Comparison of ENCODE assay signal across 16 cellular contexts in the genomic region with DNA sequence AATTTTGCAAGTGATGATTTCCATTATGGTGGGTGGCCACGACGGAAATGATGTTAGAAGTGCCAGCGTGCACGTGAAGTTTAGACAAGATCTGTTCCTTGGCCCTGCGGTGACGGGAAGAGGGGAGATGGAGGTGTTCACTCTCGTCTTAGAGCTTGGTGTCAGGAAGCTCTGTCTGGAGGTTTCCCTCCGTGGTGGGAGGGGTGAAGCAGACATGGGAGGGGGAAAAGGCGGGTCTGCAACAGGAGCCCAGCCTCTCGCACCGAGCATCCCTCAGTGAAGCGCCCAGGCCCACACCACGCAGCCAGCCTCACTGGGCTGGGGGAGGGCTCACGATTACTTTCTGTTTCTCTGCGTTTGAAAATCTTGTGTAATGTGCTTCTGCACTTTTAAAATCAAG. TPM values are rescaled to one million over a fixed set of nuclear protein-coding genes. Genes with fewer than 3 reads are reported as not detected.
DNase-seq lines count a peak whose midpoint lies in the region; ATAC-seq and FAIRE-seq lines count a peak whose summit lies in the region.
"Had no signal": no experiment of that assay in that cellular context is flagged by ENCODE, and none has a peak within 500 bp of the region (broad histone marks: within the 10 kb centered on the region; RNA-seq: fewer than 3 reads in every experiment).

No MANE protein-coding gene starts in this region.

- no peak overlapping the region for H3K4me3 ChIP-seq in mesendoderm (ENCODE audit: low read length)
- H3K4me3 ChIP-seq: esophagus squamous epithelium, left ventricle myocardium inferior had no signal

- H3K4me2 ChIP-seq in mesendoderm (ENCODE audit: low read length), result no peak overlapping the region

- no peak overlapping the region for H2BK5ac ChIP-seq in mesendoderm (ENCODE audit: low read length)

- no peak overlapping the region for H4K8ac ChIP-seq in mesendoderm (ENCODE audit: low read depth, low read length)

- H2BK15ac ChIP-seq in mesendoderm (replicated peaks; ENCODE audit: low read depth), result no peak overlapping the region

- no peaks in the 10 kb centered on the region for H3K36me3 Mint-ChIP-seq in activated T-helper 17 cell treated with anti-CD3 and anti-CD28 coated beads, Interleukin-2, amount 50 U/mL, for 72 hours (ENCODE audit: low read depth)

- H3K4me1 ChIP-seq in mesendoderm (ENCODE audit: control insufficient read depth, low read depth, low read length), result no peaks in the 10 kb centered on the region
- H3K4me1 ChIP-seq: Caco-2 had no signal

- peak; percentile 45 for ATAC-seq in activated T-helper 17 cell treated with anti-CD3 and anti-CD28 coated beads, Interleukin-2, amount 50 U/mL, for 72 hours (replicated peaks)
- ATAC-seq in stimulated activated naive CD8-positive, alpha-beta T cell treated with anti-CD3 and anti-CD28 coated beads, Interleukin-15, Interleukin-2, amounts not matched to agents 100 U/mL and 50 U/mL, for 24 hours, result peak; percentile 35
- no peak for ATAC-seq in GM21360 (IDR thresholded peaks at IDR 0.05; ENCODE audit: unreplicated experiment)

- no peak overlapping the region for H3K9ac ChIP-seq in mesendoderm (ENCODE audit: low read length)

- H4K5ac ChIP-seq in mesendoderm (ENCODE audit: low read length), result no peak overlapping the region

- peaks cover 27% of the 10 kb centered on the region for H3K27me3 Mint-ChIP-seq in activated T-helper 17 cell treated with anti-CD3 and anti-CD28 coated beads, Interleukin-2, amount 50 U/mL, for 72 hours

- no CpG with 5 or more reads among the region's 15 CpGs for WGBS in mesendoderm (ENCODE audit: extremely low coverage, insufficient coverage, low lambda C conversion rate)

- H3K4me3 Mint-ChIP-seq in activated T-helper 17 cell treated with anti-CD3 and anti-CD28 coated beads, Interleukin-2, amount 50 U/mL, for 72 hours, result peak overlapping the region; percentile 48

- DNase-seq in activated T-cell treated with anti-CD3 and anti-CD28 coated beads for 48 hours (ENCODE audit: low read depth) (peak; percentile 14), activated T-cell treated with anti-CD3 and anti-CD28 coated beads for 4 hours (no peak), mesendoderm (peak; percentile 41), hippocampal formation (lab: John Stamatoyannopoulos, UW) (no peak), GM19239 (ENCODE audit: insufficient read length, low spot score) (no peak)
- peak; percentile 15 for DNase-seq in stimulated activated naive CD8-positive, alpha-beta T cell treated with anti-CD3 and anti-CD28 coated beads, Interleukin-15, Interleukin-2, amounts not matched to agents 100 U/mL and 50 U/mL, for 24 hours
- DNase-seq: anterior cingulate cortex; Caco-2; esophagus squamous epithelium; GF-D8; hypothalamus; left ventricle myocardium inferior; right cardiac atrium; stimulated activated naive CD4-positive, alpha-beta T cell treated with Interleukin-2 at 50 U/mL for 16 hours had no signal

- H2AK5ac ChIP-seq in mesendoderm (ENCODE audit: low read length), result no peak overlapping the region

- no peaks in the 10 kb centered on the region for H3K27me3 ChIP-seq in mesendoderm (ENCODE audit: insufficient read depth, low read length, poor library complexity)
- H3K27me3 ChIP-seq: esophagus squamous epithelium had no signal

- H3K4me1 Mint-ChIP-seq in activated T-helper 17 cell treated with anti-CD3 and anti-CD28 coated beads, Interleukin-2, amount 50 U/mL, for 72 hours, result peaks cover 13% of the 10 kb centered on the region

- no peak overlapping the region for H3K27ac ChIP-seq in mesendoderm (ENCODE audit: low read depth, low read length)
- H3K27ac ChIP-seq: esophagus squamous epithelium, left ventricle myocardium inferior had no signal

- no peak overlapping the region for H3K4ac ChIP-seq in mesendoderm (ENCODE audit: low read depth, low read length)

- no peak overlapping the region for H2BK120ac ChIP-seq in mesendoderm (ENCODE audit: low read depth, low read length)

- H3K36me3 ChIP-seq in mesendoderm (ENCODE audit: control insufficient read depth, insufficient read depth, low read length), result no peaks in the 10 kb centered on the region
- H3K36me3 ChIP-seq: esophagus squamous epithelium, left ventricle myocardium inferior had no signal

- no peak for FAIRE-seq in GM19239 (lab: Jason Lieb, UNC)

- no peaks in the 10 kb centered on the region for H3K79me2 ChIP-seq in mesendoderm (ENCODE audit: control insufficient read depth, insufficient read depth, low read length)

- H3K79me1 ChIP-seq in mesendoderm (ENCODE audit: low read length), result no peaks in the 10 kb centered on the region

- H3K23ac ChIP-seq in mesendoderm (ENCODE audit: low read length), result no peak overlapping the region

- H3K56ac ChIP-seq in mesendoderm (ENCODE audit: low read length), result no peak overlapping the region

- no peaks in the 10 kb centered on the region for H3K9me3 Mint-ChIP-seq in activated T-helper 17 cell treated with anti-CD3 and anti-CD28 coated beads, Interleukin-2, amount 50 U/mL, for 72 hours

- H3K18ac ChIP-seq in mesendoderm (ENCODE audit: low read length), result no peak overlapping the region

- H3K27ac Mint-ChIP-seq in activated T-helper 17 cell treated with anti-CD3 and anti-CD28 coated beads, Interleukin-2, amount 50 U/mL, for 72 hours, result no peak overlapping the region

RNA-seq across cellular contexts. Expression of gene EML1, which starts 26.3 kb away (rescaled TPM):
- 1 to 10 TPM in 1 of 2 donors, under 1 TPM in 1; 0.54 to 3.6 TPM for total RNA-seq in activated T-helper 17 cell treated with anti-CD3 and anti-CD28 coated beads, Interleukin-2, amount 50 U/mL, for 72 hours
- 4.8 TPM for polyA plus RNA-seq in mesendoderm (2013, experiment 1 of 2)
- polyA plus RNA-seq in mesendoderm (2013, experiment 2 of 2), result 5.6 TPM

Comparison
In these comparisons a context has a peak if more than half of its experiments do, and no peak if none do; other contexts are left out.
1. DNase-seq: peak in activated T-cell treated with anti-CD3 and anti-CD28 coated beads for 48 hours (single experiment), mesendoderm (single experiment) and stimulated activated naive CD8-positive, alpha-beta T cell treated with anti-CD3 and anti-CD28 coated beads, Interleukin-15, Interleukin-2, amounts not matched to agents 100 U/mL and 50 U/mL, for 24 hours (single experiment); none in activated T-cell treated with anti-CD3 and anti-CD28 coated beads for 4 hours (single experiment), hippocampal formation (0 of 2) and GM19239 (single experiment).